ENCODE assay signal across 1 cellular context in genomic region chr1:83910461-83910860, GRCh38.
TF ChIP-seq lines count a peak whose summit lies in the region.

No MANE protein-coding gene starts in this region.

TF ChIP-seq in GM23338, 12 proteins besides CTCF, POLR2A, EP300 and RAD21:
- TF ChIP-seq ZNF462 (CRISPR knock-in tag; IDR thresholded peaks at IDR 0.05): no peak
- TF ChIP-seq ETS1 (IDR thresholded peaks at IDR 0.05): no peak
- no peak for TF ChIP-seq POLR2AphosphoS5 (IDR thresholded peaks at IDR 0.05; ENCODE audit: low read depth)
- TF ChIP-seq REST (IDR thresholded peaks at IDR 0.05; ENCODE audit: unreplicated experiment): no peak
- TF ChIP-seq NANOG (IDR thresholded peaks at IDR 0.05; ENCODE audit: borderline replicate concordance): no peak
- no peak for TF ChIP-seq CREB1 (CRISPR knock-in tag; IDR thresholded peaks at IDR 0.05; ENCODE audit: low read depth)
- TF ChIP-seq STAT1 (IDR thresholded peaks at IDR 0.05; ENCODE audit: unreplicated experiment): no peak
- no peak for TF ChIP-seq JUNB (IDR thresholded peaks at IDR 0.05; ENCODE audit: unreplicated experiment)
- no peak for TF ChIP-seq EZH2 (IDR thresholded peaks at IDR 0.05; ENCODE audit: low read depth, unreplicated experiment)
